15 cellular contexts compared by ENCODE assay signal in the genomic region with DNA sequence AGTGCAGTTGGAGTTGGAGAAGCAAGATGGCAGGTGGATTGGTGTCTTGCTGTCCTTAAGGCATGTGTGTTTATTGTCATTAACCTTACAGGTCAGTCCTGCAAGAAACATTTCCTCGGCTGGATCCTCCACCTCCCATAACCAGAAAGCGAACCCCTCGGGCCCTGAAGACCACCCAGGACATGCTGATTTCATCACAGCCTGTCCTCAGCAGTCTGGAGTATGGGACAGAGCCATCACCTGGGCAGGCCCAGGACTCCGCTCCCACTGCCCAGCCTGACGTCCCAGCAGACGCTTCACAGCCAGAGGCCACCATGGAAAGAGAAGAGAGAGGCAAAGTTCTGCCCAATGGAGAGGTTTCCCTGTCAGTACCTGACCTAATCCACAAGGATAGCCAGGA. TPM values are rescaled to one million over a fixed set of nuclear protein-coding genes. Genes with fewer than 3 reads are reported as not detected.
A peak's percentile ranks its signal among the peaks of the same experiment; 100 is the strongest.
DNase-seq lines count a peak whose midpoint lies in the region; ATAC-seq and TF ChIP-seq lines count a peak whose summit lies in the region.
"Had no signal": no experiment of that assay in that cellular context is flagged by ENCODE, and none has a peak within 500 bp of the region (broad histone marks: within the 10 kb centered on the region; RNA-seq: fewer than 3 reads in every experiment).

No MANE protein-coding gene starts in this region.

- TF ChIP-seq EP300 in sigmoid colon (IDR thresholded peaks at IDR 0.05), result no peak

- no TSS peak for BruUV-seq in Calu3 (replicated peaks; lab: Mats Ljungman, UMichigan)

- H3K9me3 Mint-ChIP-seq in Calu3 (ENCODE audit: low read depth, unreplicated experiment), result no peaks in the 10 kb centered on the region
- H3K9me3 Mint-ChIP-seq: CD8-positive, alpha-beta memory T cell had no signal

- ATAC-seq in GM18520 (IDR thresholded peaks at IDR 0.05; ENCODE audit: unreplicated experiment), result no peak

- H3K9ac ChIP-seq in colonic mucosa (ENCODE audit: low read depth in 2 of 2, low read length in 2 of 2), result no peak overlapping the region
- H3K9ac ChIP-seq: BLaER1 had no signal

- peaks cover 19% of the 10 kb centered on the region for H3K4me1 Mint-ChIP-seq in Calu3 (ENCODE audit: low read depth, unreplicated experiment)
- H3K4me1 Mint-ChIP-seq: CD8-positive, alpha-beta memory T cell had no signal

- no peak overlapping the region for H3K4me3 ChIP-seq in colonic mucosa
- H3K4me3 ChIP-seq in sigmoid colon, result no peak overlapping the region
- H3K4me3 ChIP-seq: BLaER1 had no signal

- no peak for DNase-seq in Calu3
- no peak for DNase-seq in colonic mucosa
- peak; percentile 21 for DNase-seq in islet precursor cell
- peak; percentile 26 for DNase-seq in sigmoid colon
- no peak for DNase-seq in iPS-NIHi11 (ENCODE audit: low spot score)
- DNase-seq in stimulated activated CD4-positive, alpha-beta T cell treated with anti-CD3 and anti-CD28 coated beads, Interleukin-4, amount 100 ng/mL, for 1 hour, result no peak
- DNase-seq in NCI-H1436 treated with DMSO at 0.1 percent for 48 hours (lab: John Stamatoyannopoulos, UW), result no peak
- DNase-seq: AML-193; Caco-2; CD8-positive, alpha-beta memory T cell; DMS53; GF-D8 had no signal

- H3K27ac ChIP-seq in colonic mucosa (peak overlapping the region; percentile 94), sigmoid colon (no peak overlapping the region)
- H3K27ac ChIP-seq: BLaER1 had no signal

- intact Hi-C loops in Calu3 (cut with micrococcal nuclease; ENCODE audit: unreplicated experiment) (no loop called here), colonic mucosa (cut with DNase I) (loop anchor here (10.0 kb wide), 1 partner anchor 98 kb away; no protein-coding TSS in a partner anchor), sigmoid colon (cut with DNase I) (no loop called here)

- 94 to 98% methylated on average over 6 of the region's 6 CpGs for WGBS in sigmoid colon, 2 donors

- H3K27me3 Mint-ChIP-seq in Calu3 (ENCODE audit: unreplicated experiment), result no peaks in the 10 kb centered on the region

- H3K27me3 ChIP-seq in colonic mucosa (no peaks in the 10 kb centered on the region), sigmoid colon (no peaks in the 10 kb centered on the region)
- H3K27me3 ChIP-seq: BLaER1 had no signal

- H3K27ac Mint-ChIP-seq in Calu3 (ENCODE audit: unreplicated experiment), result peak overlapping the region; percentile 89
- H3K27ac Mint-ChIP-seq: CD8-positive, alpha-beta memory T cell had no signal

- H3K9me3 ChIP-seq in colonic mucosa (no peaks in the 10 kb centered on the region), sigmoid colon (no peaks in the 10 kb centered on the region)
- H3K9me3 ChIP-seq: BLaER1, Caco-2 had no signal

- TF ChIP-seq POLR2A in sigmoid colon (IDR thresholded peaks at IDR 0.05), result no peak

- no peaks in the 10 kb centered on the region for H3K4me1 ChIP-seq in colonic mucosa
- no peaks in the 10 kb centered on the region for H3K4me1 ChIP-seq in sigmoid colon

- CTCF ChIA-PET in Calu3 (lab: Charles Lee), result interaction anchor here (1.3 to 2.4 kb wide), 2 partner anchors 25 kb away, joined by 3 to 12 read pairs; no protein-coding TSS in a partner anchor

- peaks cover 12% of the 10 kb centered on the region for H3K36me3 Mint-ChIP-seq in Calu3 (ENCODE audit: insufficient read depth, unreplicated experiment)
- H3K36me3 Mint-ChIP-seq: CD8-positive, alpha-beta memory T cell had no signal

- TF ChIP-seq CTCF in Calu3 (IDR thresholded peaks at IDR 0.05; ENCODE audit: unreplicated experiment), result no peak
- no peak for TF ChIP-seq CTCF in colonic mucosa (IDR thresholded peaks at IDR 0.05)
- TF ChIP-seq CTCF in sigmoid colon (IDR thresholded peaks at IDR 0.05), result no peak

- no peak overlapping the region for H3K4me3 Mint-ChIP-seq in Calu3 (ENCODE audit: low read depth, unreplicated experiment)
- H3K4me3 Mint-ChIP-seq: CD8-positive, alpha-beta memory T cell had no signal

- H3K36me3 ChIP-seq in colonic mucosa (no peaks in the 10 kb centered on the region), sigmoid colon (peaks cover 0 to 18% (median 2%) of the 10 kb centered on the region in 4 donors)
- H3K36me3 ChIP-seq: BLaER1 had no signal

RNA-seq across cellular contexts. Expression of a gene that starts 1.6 kb away (rescaled TPM):
- total RNA-seq in Calu3 (2022) (10.5 and 14.1 TPM in 2 replicates), colonic mucosa (10 to 100 TPM; 26.9 to 54.0 TPM), sigmoid colon (10 to 100 TPM in 3 of 4 donors, 1 to 10 TPM in 1; 8.2 to 16.1 (median 12.3) TPM)
- 10 to 100 TPM in 2 of 3 donors, 1 to 10 TPM in 1; 6.6 to 16.1 (median 14.8) TPM for polyA plus RNA-seq in sigmoid colon
- polyA plus RNA-seq: CD8-positive, alpha-beta memory T cell had no signal

RNA-seq across cellular contexts. Expression of a gene that starts 6.4 kb away (rescaled TPM):
- total RNA-seq in Calu3 (2022) (not detected in 2 replicates), colonic mucosa (not detected), sigmoid colon (not detected)
- polyA plus RNA-seq in sigmoid colon, result not detected
- total RNA-seq: Caco-2; CD8-positive, alpha-beta memory T cell; H4 had no signal
- polyA plus RNA-seq: CD8-positive, alpha-beta memory T cell had no signal

RNA-seq across cellular contexts. Expression of a gene that starts 28.8 kb away (rescaled TPM):
- total RNA-seq in Calu3 (2022) (not detected in 2 replicates), colonic mucosa (under 1 TPM; 0.27 to 0.69 TPM), sigmoid colon (not detected)
- 1 to 10 TPM in 1 of 3 donors, under 1 TPM in 2; 0.60 to 2.3 (median 0.92) TPM for polyA plus RNA-seq in sigmoid colon
- total RNA-seq: Caco-2; CD8-positive, alpha-beta memory T cell had no signal

Comparison
In these comparisons a context has a peak if more than half of its experiments do, and no peak if none do; other contexts are left out.
1. DNase-seq: peak in islet precursor cell (single experiment) and sigmoid colon (single experiment); none in Calu3 (single experiment), colonic mucosa (single experiment), iPS-NIHi11 (single experiment), stimulated activated CD4-positive, alpha-beta T cell treated with anti-CD3 and anti-CD28 coated beads, Interleukin-4, amount 100 ng/mL, for 1 hour (single experiment) and NCI-H1436 treated with DMSO at 0.1 percent for 48 hours (single experiment).